8 cellular contexts compared by ENCODE assay signal in genomic region chr12:106986625-106987389, GRCh38. TPM values are rescaled to one million over a fixed set of nuclear protein-coding genes. Genes with fewer than 3 reads are reported as not detected.
DNase-seq lines count a peak whose midpoint lies in the region; ATAC-seq and TF ChIP-seq lines count a peak whose summit lies in the region.

Gene MTERF2, minus strand, starts transcription at chr12:106987146. Its CDS starts 8,432 bp downstream, at chr12:106978714.

- intact Hi-C loops in aorta (cut with DNase I), result loop anchor here in 1 of 2 donors (1.0 kb wide), 1 partner anchor 31 kb away; no protein-coding TSS in a partner anchor

- H3K27ac ChIP-seq in hepatocyte, result peak within 1 kb of the TSS; percentile 86
- peak within 1 kb of the TSS; percentile 36 to 97 for H3K27ac ChIP-seq in aorta (ENCODE audit: low read depth in 1 of 2, low read length in 2 of 2)

- ATAC-seq in HG02884 (IDR thresholded peaks at IDR 0.05; ENCODE audit: unreplicated experiment), result peak; percentile 87
- ATAC-seq in aorta (ENCODE audit: low FRiP score), result peak; percentile 99

- no peak for TF ChIP-seq CTCF in hepatocyte (IDR thresholded peaks at IDR 0.05; ENCODE audit: poor library complexity)

- H3K4me3 ChIP-seq in hepatocyte (peak within 1 kb of the TSS; percentile 60), aorta (ENCODE audit: low read length in 2 of 2) (peak within 1 kb of the TSS; percentile 57 to 74)

- no peaks in the 10 kb centered on the region for H3K9me2 ChIP-seq in hepatocyte (replicated peaks; ENCODE audit: insufficient read depth)

- H3K4me2 ChIP-seq in hepatocyte, result peak within 1 kb of the TSS; percentile 88

- no peaks in the 10 kb centered on the region for H3K27me3 ChIP-seq in hepatocyte
- no peaks in the 10 kb centered on the region for H3K27me3 ChIP-seq in aorta (ENCODE audit: control insufficient read depth in 1 of 2, insufficient read depth in 2 of 2, low read length in 1 of 2)

- H3K9me3 ChIP-seq in hepatocyte (ENCODE audit: low read depth), result no peaks in the 10 kb centered on the region
- no peaks in the 10 kb centered on the region for H3K9me3 ChIP-seq in aorta (ENCODE audit: control insufficient read depth, low read length)

- H3K4me1 ChIP-seq in hepatocyte (ENCODE audit: insufficient read depth), result peaks cover 29% of the 10 kb centered on the region
- peaks cover 0 to 2% of the 10 kb centered on the region in 2 donors for H3K4me1 ChIP-seq in aorta (ENCODE audit: control insufficient read depth in 1 of 2, insufficient read depth in 2 of 2, low read length in 2 of 2)

- TF ChIP-seq POLR2A in GM15510 (IDR thresholded peaks at IDR 0.05; ENCODE audit: borderline replicate concordance, extremely low read depth, insufficient read length), result peak; percentile 62

- WGBS in hepatocyte (ENCODE audit: low lambda C conversion rate, missing lambda C conversion rate), result under 1% methylated on average over 38 of the region's 50 CpGs
- 0 to 1% methylated on average over 37 to 50 of the region's 50 CpGs for WGBS in aorta, 2 donors

- H3K79me2 ChIP-seq in hepatocyte, result peaks cover 19% of the 10 kb centered on the region

- peak within 1 kb of the TSS; percentile 54 for H2AFZ ChIP-seq in hepatocyte

- H3K36me3 ChIP-seq in hepatocyte (replicated peaks; ENCODE audit: insufficient read depth, low read depth) (no peaks in the 10 kb centered on the region), aorta (ENCODE audit: control insufficient read depth in 1 of 2, insufficient read depth in 2 of 2, low read length in 1 of 2) (no peaks in the 10 kb centered on the region)

- DNase-seq in NCI-H1694 (lab: John Stamatoyannopoulos, UW), result peak; percentile 77
- peak; percentile 87 for DNase-seq in T1000 (lab: John Stamatoyannopoulos, UW)
- peak; percentile 98 for DNase-seq in astrocyte of the hippocampus (ENCODE audit: low read depth, low spot score)
- DNase-seq in hepatocyte (ENCODE audit: low spot score), result peak; percentile 96
- peak; percentile 87 for DNase-seq in renal cortical epithelial cell (ENCODE audit: low read depth)
- peak; percentile 95 to 96 for DNase-seq in aorta

- H4K20me1 ChIP-seq in hepatocyte (ENCODE audit: insufficient read depth, poor library complexity, severe bottlenecking), result no peaks in the 10 kb centered on the region

RNA-seq across cellular contexts. Expression of gene MTERF2, which starts in this region (rescaled TPM):
- total RNA-seq in hepatocyte, result 16.4 and 20.6 TPM in 2 replicates
- 16.7 and 18.6 TPM in 2 replicates for polyA plus RNA-seq in hepatocyte
- total RNA-seq in renal cortical epithelial cell, result 3.8 and 14.0 TPM in 2 replicates
- 10 to 100 TPM in 1 of 2 donors, 1 to 10 TPM in 1; 8.5 to 11.0 TPM for total RNA-seq in aorta
- polyA plus RNA-seq in aorta, result 10 to 100 TPM in 1 of 2 donors, 1 to 10 TPM in 1; 6.5 to 20.1 TPM

Comparison
In these comparisons a context has a peak if more than half of its experiments do, and no peak if none do; other contexts are left out.
1. Peak in every context shown above with its lines: DNase-seq, ATAC-seq, H3K4me3 ChIP-seq and H3K27ac ChIP-seq.